In the genomic region with DNA sequence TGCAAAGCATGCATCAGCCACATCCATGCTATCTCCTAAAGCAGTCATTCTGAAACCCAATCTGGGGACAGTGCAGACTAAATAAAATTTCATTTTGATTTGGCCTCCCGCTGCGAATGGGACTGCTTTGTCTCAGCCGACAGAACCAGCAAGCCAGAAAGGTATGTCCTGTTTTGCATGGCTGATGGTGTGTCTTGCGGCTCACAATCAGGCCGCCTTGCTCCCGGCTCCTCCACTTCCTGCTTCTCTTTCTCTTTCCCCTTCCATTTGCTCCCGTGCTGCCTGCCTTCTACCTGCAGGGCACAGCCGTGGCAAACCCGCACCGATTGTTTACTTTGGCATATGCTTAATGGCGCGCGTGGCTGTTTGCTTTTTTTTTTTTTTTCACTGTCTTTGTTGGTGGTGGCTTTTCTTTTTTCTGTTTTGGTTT, we compare ENCODE assay signal across 9 cellular contexts.
DNase-seq lines count a peak whose midpoint lies in the region; ATAC-seq and TF ChIP-seq lines count a peak whose summit lies in the region.
"Had no signal": no experiment of that assay in that cellular context is flagged by ENCODE, and none has a peak within 500 bp of the region (broad histone marks: within the 10 kb centered on the region; RNA-seq: fewer than 3 reads in every experiment).

No MANE protein-coding gene starts in this region.

- WGBS in right lobe of liver (ENCODE audit: insufficient coverage, low coverage, low lambda C conversion rate, missing lambda C conversion rate) = 1% methylated on average over 12 of the region's 13 CpGs

- H3K36me3 ChIP-seq in right lobe of liver = no peaks in the 10 kb centered on the region

- H3K36me3 Mint-ChIP-seq in activated CD4-positive, alpha-beta memory T cell treated with anti-CD3 and anti-CD28 coated beads, Interleukin-2, amount 10 ng/mL, durations not matched to agents 7 days and 5 days (ENCODE audit: low read depth) = no peaks in the 10 kb centered on the region

- CTCF ChIA-PET in activated CD4-positive, alpha-beta memory T cell treated with anti-CD3 and anti-CD28 coated beads, Interleukin-2, amount 10 ng/mL, durations not matched to agents 7 days and 5 days (lab: Charles Lee) = interaction anchor here (0.7 to 1.1 kb wide), 2 partner anchors 19 to 71 kb away, joined by 3 to 4 read pairs; no protein-coding TSS in a partner anchor

- H3K27me3 ChIP-seq in right lobe of liver = no peaks in the 10 kb centered on the region

- peak overlapping the region; percentile 21 to 47 (median 32) for H3K4me3 ChIP-seq in right lobe of liver
- H3K4me3 ChIP-seq: K562 had no signal

- ATAC-seq in GM19452 (IDR thresholded peaks at IDR 0.05; ENCODE audit: unreplicated experiment) (peak; percentile 65), HG03521 (IDR thresholded peaks at IDR 0.05; ENCODE audit: unreplicated experiment) (peak; percentile 47), right lobe of liver (peak; percentile 96 to 98 (median 97))
- ATAC-seq: K562 had no signal

- peaks cover 0 to 5% (median 0%) of the 10 kb centered on the region in 4 donors for H3K4me1 ChIP-seq in right lobe of liver

- no peaks in the 10 kb centered on the region for H3K9me3 ChIP-seq in right lobe of liver

- TF ChIP-seq POLR2A in right lobe of liver (IDR thresholded peaks at IDR 0.05) = no peak
- TF ChIP-seq POLR2A in erythroblast (IDR thresholded peaks at IDR 0.05; ENCODE audit: low read length) = no peak

- H3K27ac ChIP-seq in right lobe of liver = peak overlapping the region in 1 of 3 donors; percentile 33

- intact Hi-C loops in right lobe of liver (cut with DNase I) = no loop called here

- H3K9me3 Mint-ChIP-seq in activated CD4-positive, alpha-beta memory T cell treated with anti-CD3 and anti-CD28 coated beads, Interleukin-2, amount 10 ng/mL, durations not matched to agents 7 days and 5 days = no peaks in the 10 kb centered on the region

- peak overlapping the region; percentile 40 for H3K4me3 Mint-ChIP-seq in activated CD4-positive, alpha-beta memory T cell treated with anti-CD3 and anti-CD28 coated beads, Interleukin-2, amount 10 ng/mL, durations not matched to agents 7 days and 5 days

- POLR2A ChIA-PET in activated CD4-positive, alpha-beta memory T cell treated with anti-CD3 and anti-CD28 coated beads, Interleukin-2, amount 10 ng/mL, durations not matched to agents 7 days and 5 days (lab: Charles Lee) = no interaction called here

- peaks cover 5% of the 10 kb centered on the region for H3K4me1 Mint-ChIP-seq in activated CD4-positive, alpha-beta memory T cell treated with anti-CD3 and anti-CD28 coated beads, Interleukin-2, amount 10 ng/mL, durations not matched to agents 7 days and 5 days

- H3K27ac Mint-ChIP-seq in activated CD4-positive, alpha-beta memory T cell treated with anti-CD3 and anti-CD28 coated beads, Interleukin-2, amount 10 ng/mL, durations not matched to agents 7 days and 5 days = no peak overlapping the region

- H3K27me3 Mint-ChIP-seq in activated CD4-positive, alpha-beta memory T cell treated with anti-CD3 and anti-CD28 coated beads, Interleukin-2, amount 10 ng/mL, durations not matched to agents 7 days and 5 days = no peaks in the 10 kb centered on the region

- DNase-seq in DMS53 treated with DMSO at 0.1 percent for 48 hours (lab: John Stamatoyannopoulos, UW; ENCODE audit: unreplicated experiment) (peak; percentile 75), right lobe of liver (peak; percentile 63 to 76 (median 73)), erythroblast (lab: John Stamatoyannopoulos, UW) (no peak), NCI-H446 (lab: John Stamatoyannopoulos, UW) (no peak), AG08396 (ENCODE audit: low spot score) (no peak)
- no peak for DNase-seq in activated CD4-positive, alpha-beta memory T cell treated with anti-CD3 and anti-CD28 coated beads, Interleukin-2, amount 10 ng/mL, durations not matched to agents 7 days and 5 days

- TF ChIP-seq CTCF in right lobe of liver (IDR thresholded peaks at IDR 0.05) = peak in 1 of 4 donors; percentile 6

Comparison
In these comparisons a context has a peak if more than half of its experiments do, and no peak if none do; other contexts are left out.
1. DNase-seq: peak in DMS53 treated with DMSO at 0.1 percent for 48 hours (single experiment) and right lobe of liver (3 of 3); none in activated CD4-positive, alpha-beta memory T cell treated with anti-CD3 and anti-CD28 coated beads, Interleukin-2, amount 10 ng/mL, durations not matched to agents 7 days and 5 days (single experiment), erythroblast (0 of 2), NCI-H446 (0 of 2) and AG08396 (single experiment).
2. ATAC-seq: peak in every context shown above with its lines; median percentile 97 in right lobe of liver; 65 in GM19452; 47 in HG03521.